In genomic region chr3:146594843-146595482, GRCh38 we compare ENCODE assay signal across 9 cellular contexts. TPM values are rescaled to one million over a fixed set of nuclear protein-coding genes. Genes with fewer than 3 reads are reported as not detected.
DNase-seq lines count a peak whose midpoint lies in the region; TF ChIP-seq lines count a peak whose summit lies in the region.
"Had no signal": no experiment of that assay in that cellular context is flagged by ENCODE, and none has a peak within 500 bp of the region (broad histone marks: within the 10 kb centered on the region; RNA-seq: fewer than 3 reads in every experiment).

No MANE protein-coding gene starts in this region.

- H3K4me1 ChIP-seq in breast epithelium (no peaks in the 10 kb centered on the region), OCI-LY7 (ENCODE audit: insufficient read depth, low read length, poor library complexity, severe bottlenecking) (no peaks in the 10 kb centered on the region), testis (no peaks in the 10 kb centered on the region)

- CTCF ChIA-PET in MCF 10A (lab: Yijun Ruan, JAX): interaction anchor here (0.6 to 4.2 kb wide), 31 partner anchors 8 to 530 kb away, joined by 3 to 38 read pairs (median 4); no protein-coding TSS in a partner anchor
- CTCF ChIA-PET in OCI-LY7 (lab: Charles Lee; ENCODE audit: unreplicated experiment): no interaction called here

- H3K4me3 ChIP-seq in breast epithelium (no peak overlapping the region), OCI-LY7 (ENCODE audit: low read depth, low read length, poor library complexity, severe bottlenecking) (no peak overlapping the region), epithelial cell of proximal tubule (ENCODE audit: low read depth, low read length) (no peak overlapping the region), testis (no peak overlapping the region)

- H4K20me1 ChIP-seq in OCI-LY7 (ENCODE audit: insufficient read depth, low read length): no peaks in the 10 kb centered on the region

- H3K27ac ChIP-seq in breast epithelium (no peak overlapping the region), OCI-LY7 (ENCODE audit: low read depth, low read length, poor library complexity, severe bottlenecking) (no peak overlapping the region), testis (no peak overlapping the region)

- intact Hi-C loops in MCF 10A (cut with micrococcal nuclease): no loop called here
- intact Hi-C loops in breast epithelium (cut with DNase I; ENCODE audit: low total_unique reads): no loop called here
- intact Hi-C loops in OCI-LY7 (cut with micrococcal nuclease; ENCODE audit: unreplicated experiment): no loop called here
- intact Hi-C loops in activated T-helper 2 cell treated with anti-CD3 and anti-CD28 coated beads, Interferon-gamma antibody, Interleukin-2, Interleukin-4, amounts not matched to agents 10 μg/mL and 5 μg/mL and 100 μg/mL, durations not matched to agents 14 hours and 24 hours and 36 hours (cut with micrococcal nuclease): loop anchor here (2.0 kb wide), 1 partner anchor 46 kb away; no protein-coding TSS in a partner anchor
- intact Hi-C loops in testis (cut with DNase I; ENCODE audit: low total_unique reads): no loop called here

- no peaks in the 10 kb centered on the region for H3K27me3 ChIP-seq in breast epithelium
- H3K27me3 ChIP-seq in testis: no peaks in the 10 kb centered on the region

- TF ChIP-seq CTCF in MCF 10A (IDR thresholded peaks at IDR 0.05; ENCODE audit: unreplicated experiment): peak; percentile 48
- no peak for TF ChIP-seq CTCF in breast epithelium (IDR thresholded peaks at IDR 0.05)
- TF ChIP-seq CTCF in OCI-LY7 (conservative IDR thresholded peaks at IDR 0.05; ENCODE audit: low read length): peak; percentile 71
- peak; percentile 54 for TF ChIP-seq CTCF in epithelial cell of proximal tubule (conservative IDR thresholded peaks at IDR 0.05; ENCODE audit: low read depth, low read length)
- TF ChIP-seq CTCF in type B pancreatic cell (conservative IDR thresholded peaks at IDR 0.05): peak; percentile 70
- TF ChIP-seq CTCF in testis (IDR thresholded peaks at IDR 0.05): peak in 1 of 3 experiments; percentile 32

- WGBS in testis, 2 donors: 78 to 80% methylated on average over 7 of the region's 7 CpGs

- H2AFZ ChIP-seq in OCI-LY7 (ENCODE audit: low read length): no peak overlapping the region

- H3K9me3 ChIP-seq in breast epithelium: no peaks in the 10 kb centered on the region
- no peaks in the 10 kb centered on the region for H3K9me3 ChIP-seq in OCI-LY7 (ENCODE audit: low read length)
- H3K9me3 ChIP-seq in testis: no peaks in the 10 kb centered on the region

- H3K9me3 Mint-ChIP-seq in MCF 10A (ENCODE audit: unreplicated experiment): no peaks in the 10 kb centered on the region
- no peaks in the 10 kb centered on the region for H3K9me3 Mint-ChIP-seq in type B pancreatic cell
- no peaks in the 10 kb centered on the region for H3K9me3 Mint-ChIP-seq in activated T-helper 2 cell treated with anti-CD3 and anti-CD28 coated beads, Interferon-gamma antibody, Interleukin-2, Interleukin-4, amounts not matched to agents 10 μg/mL and 5 μg/mL and 100 μg/mL, durations not matched to agents 14 hours and 24 hours and 36 hours

- H3K9me2 ChIP-seq in OCI-LY7 (ENCODE audit: insufficient read depth, low read length): no peaks in the 10 kb centered on the region

- no peaks in the 10 kb centered on the region for H3K36me3 Mint-ChIP-seq in MCF 10A (ENCODE audit: insufficient read depth, unreplicated experiment)
- H3K36me3 Mint-ChIP-seq in type B pancreatic cell: no peaks in the 10 kb centered on the region
- no peaks in the 10 kb centered on the region for H3K36me3 Mint-ChIP-seq in activated T-helper 2 cell treated with anti-CD3 and anti-CD28 coated beads, Interferon-gamma antibody, Interleukin-2, Interleukin-4, amounts not matched to agents 10 μg/mL and 5 μg/mL and 100 μg/mL, durations not matched to agents 14 hours and 24 hours and 36 hours (ENCODE audit: low read depth)

- no peak overlapping the region for H3K4me2 ChIP-seq in OCI-LY7 (ENCODE audit: low read length)

- POLR2A ChIA-PET in MCF 10A (lab: Yijun Ruan, JAX) (interaction anchor here (0.5 to 0.7 kb wide), 2 partner anchors 254 to 1678 kb away, joined by 3 read pairs; no protein-coding TSS in a partner anchor), OCI-LY7 (lab: Charles Lee) (no interaction called here)

- H3K4me1 Mint-ChIP-seq in MCF 10A (ENCODE audit: insufficient read depth, unreplicated experiment) (no peaks in the 10 kb centered on the region), type B pancreatic cell (ENCODE audit: unreplicated experiment) (no peaks in the 10 kb centered on the region)
- no peaks in the 10 kb centered on the region for H3K4me1 Mint-ChIP-seq in activated T-helper 2 cell treated with anti-CD3 and anti-CD28 coated beads, Interferon-gamma antibody, Interleukin-2, Interleukin-4, amounts not matched to agents 10 μg/mL and 5 μg/mL and 100 μg/mL, durations not matched to agents 14 hours and 24 hours and 36 hours (ENCODE audit: low read depth)

- H3K4me3 Mint-ChIP-seq in MCF 10A (ENCODE audit: unreplicated experiment) (no peak overlapping the region), type B pancreatic cell (no peak overlapping the region)
- no peak overlapping the region for H3K4me3 Mint-ChIP-seq in activated T-helper 2 cell treated with anti-CD3 and anti-CD28 coated beads, Interferon-gamma antibody, Interleukin-2, Interleukin-4, amounts not matched to agents 10 μg/mL and 5 μg/mL and 100 μg/mL, durations not matched to agents 14 hours and 24 hours and 36 hours (ENCODE audit: low read depth)

- H3K36me3 ChIP-seq in breast epithelium: no peaks in the 10 kb centered on the region
- H3K36me3 ChIP-seq in OCI-LY7 (ENCODE audit: insufficient read depth, low read length): no peaks in the 10 kb centered on the region
- no peaks in the 10 kb centered on the region for H3K36me3 ChIP-seq in testis (ENCODE audit: low read depth, missing control alignments)

- no TSS peak for BruUV-seq in MCF 10A (replicated peaks; lab: Mats Ljungman, UMichigan)
- BruUV-seq in OCI-LY7 (replicated peaks; lab: Mats Ljungman, UMichigan): no TSS peak

- H3K27me3 Mint-ChIP-seq in MCF 10A (ENCODE audit: insufficient read depth, unreplicated experiment): peaks cover 24% of the 10 kb centered on the region
- H3K27me3 Mint-ChIP-seq in type B pancreatic cell: no peaks in the 10 kb centered on the region
- peaks cover 9% of the 10 kb centered on the region for H3K27me3 Mint-ChIP-seq in activated T-helper 2 cell treated with anti-CD3 and anti-CD28 coated beads, Interferon-gamma antibody, Interleukin-2, Interleukin-4, amounts not matched to agents 10 μg/mL and 5 μg/mL and 100 μg/mL, durations not matched to agents 14 hours and 24 hours and 36 hours (ENCODE audit: low read depth)

- TF ChIP-seq POLR2A in breast epithelium (IDR thresholded peaks at IDR 0.05) (no peak), testis (IDR thresholded peaks at IDR 0.05) (no peak)

- no peaks in the 10 kb centered on the region for H3K79me2 ChIP-seq in OCI-LY7 (ENCODE audit: insufficient read depth, low read depth, low read length)

- H3K27ac Mint-ChIP-seq in MCF 10A (ENCODE audit: low read depth, unreplicated experiment) (no peak overlapping the region), type B pancreatic cell (no peak overlapping the region)
- H3K27ac Mint-ChIP-seq in activated T-helper 2 cell treated with anti-CD3 and anti-CD28 coated beads, Interferon-gamma antibody, Interleukin-2, Interleukin-4, amounts not matched to agents 10 μg/mL and 5 μg/mL and 100 μg/mL, durations not matched to agents 14 hours and 24 hours and 36 hours: no peak overlapping the region

- DNase-seq in MCF 10A (ENCODE audit: unreplicated experiment) (peak; percentile 39), breast epithelium (ENCODE audit: low spot score in 2 of 2) (no peak), OCI-LY7 (ENCODE audit: low spot score) (peak; percentile 5), epithelial cell of proximal tubule (ENCODE audit: low read depth) (no peak), type B pancreatic cell (ENCODE audit: extremely low spot score, unreplicated experiment) (no peak), testis (no peak), DMS79 treated with DMSO at 0.1 percent for 48 hours (lab: John Stamatoyannopoulos, UW) (no peak)
- no peak for DNase-seq in activated T-helper 2 cell treated with anti-CD3 and anti-CD28 coated beads, Interferon-gamma antibody, Interleukin-2, Interleukin-4, amounts not matched to agents 10 μg/mL and 5 μg/mL and 100 μg/mL, durations not matched to agents 14 hours and 24 hours and 36 hours (ENCODE audit: low spot score)

RNA-seq across cellular contexts. Expression of gene PLSCR5, which starts 10.2 kb away (rescaled TPM):
- total RNA-seq in MCF 10A (2022) (not detected in 2 replicates), breast epithelium (not detected), OCI-LY7 (2022) (not detected in 2 replicates), epithelial cell of proximal tubule (not detected in 2 replicates), type B pancreatic cell (ENCODE audit: low replicate concordance) (0.24 TPM in 1 of 2 replicates, not detected in the other), testis (not detected)
- total RNA-seq in OCI-LY7 (2014; rRNA removed; shearing (Covaris generic)): not detected in 2 replicates
- not detected in 2 replicates for total RNA-seq in activated T-helper 2 cell treated with anti-CD3 and anti-CD28 coated beads, Interferon-gamma antibody, Interleukin-2, Interleukin-4, amounts not matched to agents 10 μg/mL and 5 μg/mL and 100 μg/mL, durations not matched to agents 14 hours and 24 hours and 36 hours
- not detected for polyA plus RNA-seq in testis (ENCODE audit: insufficient read depth, low read depth, low replicate concordance)
- total RNA-seq: G401 had no signal

RNA-seq across cellular contexts. Expression of gene PLSCR1, which starts 50.6 kb away (rescaled TPM):
- total RNA-seq in MCF 10A (2022) (62.8 and 79.2 TPM in 2 replicates), breast epithelium (100 to 1,000 TPM in 2 of 3 donors, 10 to 100 TPM in 1; 81.8 to 149 (median 148) TPM), OCI-LY7 (2022) (7.5 and 13.4 TPM in 2 replicates), epithelial cell of proximal tubule (47.8 and 124 TPM in 2 replicates), type B pancreatic cell (ENCODE audit: low replicate concordance) (51.5 and 86.4 TPM in 2 replicates), testis (10 to 100 TPM; 46.9 to 83.4 TPM)
- 1.4 and 1.8 TPM in 2 replicates for total RNA-seq in OCI-LY7 (2014; rRNA removed; shearing (Covaris generic))
- 54.0 and 65.1 TPM in 2 replicates for total RNA-seq in activated T-helper 2 cell treated with anti-CD3 and anti-CD28 coated beads, Interferon-gamma antibody, Interleukin-2, Interleukin-4, amounts not matched to agents 10 μg/mL and 5 μg/mL and 100 μg/mL, durations not matched to agents 14 hours and 24 hours and 36 hours
- polyA plus RNA-seq in testis (ENCODE audit: insufficient read depth, low read depth, low replicate concordance): 32.1 TPM
- total RNA-seq: G401 had no signal

Comparison
In these comparisons a context has a peak if more than half of its experiments do, and no peak if none do; other contexts are left out.
1. DNase-seq: peak in MCF 10A (single experiment) and OCI-LY7 (single experiment); none in breast epithelium (0 of 2), epithelial cell of proximal tubule (single experiment), type B pancreatic cell (single experiment), activated T-helper 2 cell treated with anti-CD3 and anti-CD28 coated beads, Interferon-gamma antibody, Interleukin-2, Interleukin-4, amounts not matched to agents 10 μg/mL and 5 μg/mL and 100 μg/mL, durations not matched to agents 14 hours and 24 hours and 36 hours (single experiment), testis (single experiment) and DMS79 treated with DMSO at 0.1 percent for 48 hours (single experiment).
2. CTCF ChIP-seq: peak in MCF 10A (single experiment), OCI-LY7 (single experiment), epithelial cell of proximal tubule (single experiment) and type B pancreatic cell (single experiment); none in breast epithelium (0 of 3).